ENCODE assay signal across 29 cellular contexts in genomic region chr14:76656592-76656991, GRCh38.
"Had no signal": no experiment of that assay in that cellular context is flagged by ENCODE, and none has a peak within 500 bp of the region (broad histone marks: within the 10 kb centered on the region; RNA-seq: fewer than 3 reads in every experiment).

No MANE protein-coding gene starts in this region.

- DNase-seq: colonic mucosa; cortex of kidney; dermis blood vessel endothelial cell; dorsolateral prefrontal cortex; effector CD4-positive, alpha-beta T cell; effector CD8-positive, alpha-beta T cell; effector memory CD4-positive, alpha-beta T cell; effector memory CD8-positive, alpha-beta T cell; endodermal cell; erythroblast; esophagus squamous epithelium; foreskin fibroblast; foreskin keratinocyte; foreskin melanocyte; gastrocnemius medialis; glutamatergic neuron; head of caudate nucleus; heart left ventricle; heart right ventricle had no signal

- ATAC-seq: effector memory CD8-positive, alpha-beta T cell; esophagus mucosa; foreskin keratinocyte; gastrocnemius medialis; gastroesophageal sphincter; heart left ventricle; heart right ventricle had no signal

- H3K36me3 ChIP-seq: colonic mucosa, esophagus muscularis mucosa, esophagus squamous epithelium, gastrocnemius medialis, gastroesophageal sphincter, heart left ventricle, heart right ventricle had no signal

- FAIRE-seq: colon, endometrium, endothelial cell of umbilical vein, frontal cortex had no signal

- H3K4me1 ChIP-seq: colonic mucosa, esophagus muscularis mucosa, esophagus squamous epithelium, foreskin keratinocyte, gastrocnemius medialis, gastroesophageal sphincter, heart left ventricle had no signal

- H3K27me3 ChIP-seq: colonic mucosa, dorsolateral prefrontal cortex, heart left ventricle, heart right ventricle had no signal

- H3K27ac ChIP-seq: colonic mucosa, coronary artery, dorsolateral prefrontal cortex, epithelial cell of prostate, esophagus muscularis mucosa, esophagus squamous epithelium, foreskin keratinocyte, gastrocnemius medialis, gastroesophageal sphincter, heart left ventricle, heart right ventricle had no signal

- H3K9me3 ChIP-seq: colonic mucosa had no signal

- H3K4me3 Mint-ChIP-seq: dendritic cell treated with granulocyte-macrophage colony-stimulating factor and Interleukin-4, amounts not matched to agents 40 ng/mL and 50 ng/mL, for 4 days; effector memory CD8-positive, alpha-beta T cell; endodermal cell had no signal

- H3K27ac Mint-ChIP-seq: dendritic cell treated with granulocyte-macrophage colony-stimulating factor and Interleukin-4, amounts not matched to agents 40 ng/mL and 50 ng/mL, for 4 days; effector memory CD8-positive, alpha-beta T cell; endodermal cell had no signal

- H3K4me3 ChIP-seq: colonic mucosa, coronary artery, dorsolateral prefrontal cortex, esophagus muscularis mucosa, esophagus squamous epithelium, gastrocnemius medialis, gastroesophageal sphincter, heart left ventricle, heart right ventricle had no signal
